In genomic region chr14:100802179-100802578, GRCh38 we compare ENCODE assay signal across 9 cellular contexts. TPM values are rescaled to one million over a fixed set of nuclear protein-coding genes. Genes with fewer than 3 reads are reported as not detected.
"Had no signal": no experiment of that assay in that cellular context is flagged by ENCODE, and none has a peak within 500 bp of the region (broad histone marks: within the 10 kb centered on the region; RNA-seq: fewer than 3 reads in every experiment).

No MANE protein-coding gene starts in this region.

- H3K4me1 Mint-ChIP-seq: IgD-negative memory B cell had no signal

- DNase-seq: IMR-90, KBM-7, KG1 had no signal

- H3K4me3 Mint-ChIP-seq: IgD-negative memory B cell had no signal

- H3K36me3 Mint-ChIP-seq: IgD-negative memory B cell had no signal

- ATAC-seq: HepG2, K562 had no signal

- H3K27ac ChIP-seq: HL-60, KMS-11 had no signal

- H3K4me3 ChIP-seq: K562 had no signal

- H3K9me3 Mint-ChIP-seq: IgD-negative memory B cell had no signal

- H3K27ac Mint-ChIP-seq: IgD-negative memory B cell had no signal

RNA-seq across cellular contexts. Expression of gene MEG3, which starts 23.7 kb away (rescaled TPM):
- total RNA-seq: HepG2, HT1080 had no signal
